1 cellular context compared by ENCODE assay signal in the genomic region with DNA sequence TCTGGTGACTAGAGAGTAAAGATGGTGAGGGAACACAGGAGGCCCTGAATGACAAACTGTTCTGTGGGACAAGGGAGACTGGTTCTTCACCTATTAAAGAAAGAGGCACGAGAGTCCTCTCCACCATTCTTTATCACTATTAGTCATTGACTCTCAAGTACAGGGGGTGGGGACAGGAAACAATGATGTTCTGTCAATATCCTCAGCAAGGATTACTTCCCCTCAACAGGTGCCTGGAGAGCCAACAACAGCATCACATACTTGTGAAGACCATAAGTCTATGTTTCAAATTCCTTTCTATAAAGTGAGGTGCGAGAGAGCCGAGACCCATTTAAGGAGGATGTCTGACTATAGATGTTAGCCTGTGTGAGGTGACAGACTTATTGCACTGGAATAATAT.
A peak's percentile ranks its signal among the peaks of the same experiment; 100 is the strongest.
TF ChIP-seq lines count a peak whose summit lies in the region.

No MANE protein-coding gene starts in this region.

TF ChIP-seq in GM12878, 131 proteins besides CTCF, POLR2A, EP300 and RAD21 (continued from another document):
- TF ChIP-seq, protein P1, sequence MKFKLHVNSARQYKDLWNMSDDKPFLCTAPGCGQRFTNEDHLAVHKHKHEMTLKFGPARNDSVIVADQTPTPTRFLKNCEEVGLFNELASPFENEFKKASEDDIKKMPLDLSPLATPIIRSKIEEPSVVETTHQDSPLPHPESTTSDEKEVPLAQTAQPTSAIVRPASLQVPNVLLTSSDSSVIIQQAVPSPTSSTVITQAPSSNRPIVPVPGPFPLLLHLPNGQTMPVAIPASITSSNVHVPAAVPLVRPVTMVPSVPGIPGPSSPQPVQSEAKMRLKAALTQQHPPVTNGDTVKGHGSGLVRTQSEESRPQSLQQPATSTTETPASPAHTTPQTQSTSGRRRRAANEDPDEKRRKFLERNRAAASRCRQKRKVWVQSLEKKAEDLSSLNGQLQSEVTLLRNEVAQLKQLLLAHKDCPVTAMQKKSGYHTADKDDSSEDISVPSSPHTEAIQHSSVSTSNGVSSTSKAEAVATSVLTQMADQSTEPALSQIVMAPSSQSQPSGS (IDR thresholded peaks at IDR 0.05; ENCODE audit: low read length) = 0 out of 2 replicates have a peak, but pooled peaks have one; percentile 21
